Comparison of ENCODE assay signal across 1 cellular context in genomic region chr19:4539697-4540581, GRCh38.
A peak's percentile ranks its signal among the peaks of the same experiment; 100 is the strongest.
TF ChIP-seq lines count a peak whose summit lies in the region.

Gene LRG1, minus strand, starts transcription at chr19:4540036. Its CDS starts 23 bp downstream, at chr19:4540013.

TF ChIP-seq in K562, 482 proteins besides CTCF, POLR2A, EP300 and RAD21 (continued from another document and continues in another):
- TF ChIP-seq POLR2G (IDR thresholded peaks at IDR 0.05; ENCODE audit: low read depth, low read length) (peak; percentile 52), POLR2AphosphoS5 (IDR thresholded peaks at IDR 0.05; ENCODE audit: control insufficient read depth, insufficient read depth, low read depth, low read length) (peak; percentile 62), ID3 (CRISPR knock-in tag; IDR thresholded peaks at IDR 0.05) (no peak), ID3 (tag; IDR thresholded peaks at IDR 0.05) (no peak), HDAC2 (IDR thresholded peaks at IDR 0.05) (0 out of 2 replicates have a peak, but pooled peaks have one; percentile 24), ZNF717 (CRISPR knock-in tag; IDR thresholded peaks at IDR 0.05) (no peak), L3MBTL2 (IDR thresholded peaks at IDR 0.05) (0 out of 2 replicates have a peak, but pooled peaks have one; percentile 18), GABPA (tag; conservative IDR thresholded peaks at IDR 0.05; ENCODE audit: low read depth) (peak; percentile 80), HNRNPH1 (optimal IDR thresholded peaks at IDR 0.05; ENCODE audit: low read depth, low read length) (no peak), MECOM (CRISPR knock-in tag; IDR thresholded peaks at IDR 0.05) (no peak), LEF1 (IDR thresholded peaks at IDR 0.05) (peak; percentile 31; the same call in 1 of the 2 replicates), ZNF668 (CRISPR knock-in tag; IDR thresholded peaks at IDR 0.05) (no peak), MTA3 (IDR thresholded peaks at IDR 0.05; ENCODE audit: borderline replicate concordance) (peak; percentile 48; the same call in 1 of the 2 replicates), CBFA2T3 (IDR thresholded peaks at IDR 0.05) (peak; percentile 64), ZNF584 (CRISPR knock-in tag; IDR thresholded peaks at IDR 0.05; ENCODE audit: low read depth) (0 out of 2 replicates have a peak, but pooled peaks have one; percentile 71), MIER1 (IDR thresholded peaks at IDR 0.05; ENCODE audit: low read depth) (0 out of 2 replicates have a peak, but pooled peaks have one; percentile 39), PHF20 (IDR thresholded peaks at IDR 0.05; ENCODE audit: partially characterized antibody) (peak; percentile 36), DPF2 (IDR thresholded peaks at IDR 0.05) (peak; percentile 49; the same call in 1 of the 2 replicates), NBN (IDR thresholded peaks at IDR 0.05; ENCODE audit: low read depth) (no peak), NFXL1 (CRISPR knock-in tag; IDR thresholded peaks at IDR 0.05) (no peak), RBFOX2 (IDR thresholded peaks at IDR 0.05; ENCODE audit: low read depth, low read length) (peak; percentile 61), ZC3H11A (IDR thresholded peaks at IDR 0.05; ENCODE audit: low read depth, low read length) (no peak), TBL1XR1 (IDR thresholded peaks at IDR 0.05; ENCODE audit: low read length in 2 of 2) (peak in 1 of 2 experiments; percentile 50; a peak in 3 of 4 replicates), FOSL1 (tag; conservative IDR thresholded peaks at IDR 0.05) (no peak), MNT (conservative IDR thresholded peaks at IDR 0.05) (peak; percentile 29 to 60; a peak in 2 of 4 replicates), ELF1 (tag; IDR thresholded peaks at IDR 0.05) (peak; percentile 89), NFIC (IDR thresholded peaks at IDR 0.05) (peak; percentile 44; the same call in 1 of the 2 replicates), PHF8 (IDR thresholded peaks at IDR 0.05; ENCODE audit: borderline replicate concordance, low read length) (peak; percentile 81; the same call in 1 of the 2 replicates), ZBTB40 (IDR thresholded peaks at IDR 0.05) (peak; percentile 76), ZBTB40 (CRISPR knock-in tag; IDR thresholded peaks at IDR 0.05) (no peak), NKRF (IDR thresholded peaks at IDR 0.05; ENCODE audit: borderline replicate concordance) (peak; percentile 71; the same call in 1 of the 2 replicates), ARID1B (IDR thresholded peaks at IDR 0.05) (peak; percentile 59), TEAD4 (IDR thresholded peaks at IDR 0.05; ENCODE audit: low read length) (peak; percentile 39), TEAD4 (CRISPR knock-in tag; IDR thresholded peaks at IDR 0.05; ENCODE audit: borderline replicate concordance) (no peak), VEZF1 (CRISPR knock-in tag; IDR thresholded peaks at IDR 0.05) (peak; percentile 77), SAP30 (IDR thresholded peaks at IDR 0.05; ENCODE audit: borderline replicate concordance, insufficient read depth, low read depth, low read length, poor library complexity, severe bottlenecking) (peak; percentile 43), ZBTB33 (CRISPR knock-in tag; IDR thresholded peaks at IDR 0.05) (peak; percentile 15; the same call in 1 of the 2 replicates), NR2C2 (CRISPR knock-in tag; IDR thresholded peaks at IDR 0.05) (no peak), NR2C2 (tag; IDR thresholded peaks at IDR 0.05) (peak; percentile 98), ZNF644 (tag; IDR thresholded peaks at IDR 0.05; ENCODE audit: low read depth) (0 out of 2 replicates have a peak, but pooled peaks have one; percentile 45), FOXJ2 (tag; IDR thresholded peaks at IDR 0.05) (no peak; the same call in 1 of the 2 replicates), TBP (optimal IDR thresholded peaks at IDR 0.05; ENCODE audit: low read depth, low read length) (peak; percentile 92), POLR2B (IDR thresholded peaks at IDR 0.05; ENCODE audit: low read depth, partially characterized antibody) (peak; percentile 72), DDX20 (tag; IDR thresholded peaks at IDR 0.05; ENCODE audit: low read depth) (0 out of 2 replicates have a peak, but pooled peaks have one; percentile 14), FOXK1 (CRISPR knock-in tag; IDR thresholded peaks at IDR 0.05; ENCODE audit: borderline replicate concordance) (no peak), MLLT1 (IDR thresholded peaks at IDR 0.05) (0 out of 4 replicates have a peak, but pooled peaks of 1 of the 2 experiments have one; percentile 12), SP1 (CRISPR knock-in tag; IDR thresholded peaks at IDR 0.05) (peak; percentile 58; the same call in 1 of the 2 replicates), USF1 (CRISPR knock-in tag; IDR thresholded peaks at IDR 0.05) (no peak), TEAD1 (CRISPR knock-in tag; IDR thresholded peaks at IDR 0.05) (peak in 1 of 2 experiments; percentile 67; a peak in 1 of 4 replicates), GTF2E2 (tag; IDR thresholded peaks at IDR 0.05) (peak; percentile 78)
